14 cellular contexts compared by ENCODE assay signal in the genomic region with DNA sequence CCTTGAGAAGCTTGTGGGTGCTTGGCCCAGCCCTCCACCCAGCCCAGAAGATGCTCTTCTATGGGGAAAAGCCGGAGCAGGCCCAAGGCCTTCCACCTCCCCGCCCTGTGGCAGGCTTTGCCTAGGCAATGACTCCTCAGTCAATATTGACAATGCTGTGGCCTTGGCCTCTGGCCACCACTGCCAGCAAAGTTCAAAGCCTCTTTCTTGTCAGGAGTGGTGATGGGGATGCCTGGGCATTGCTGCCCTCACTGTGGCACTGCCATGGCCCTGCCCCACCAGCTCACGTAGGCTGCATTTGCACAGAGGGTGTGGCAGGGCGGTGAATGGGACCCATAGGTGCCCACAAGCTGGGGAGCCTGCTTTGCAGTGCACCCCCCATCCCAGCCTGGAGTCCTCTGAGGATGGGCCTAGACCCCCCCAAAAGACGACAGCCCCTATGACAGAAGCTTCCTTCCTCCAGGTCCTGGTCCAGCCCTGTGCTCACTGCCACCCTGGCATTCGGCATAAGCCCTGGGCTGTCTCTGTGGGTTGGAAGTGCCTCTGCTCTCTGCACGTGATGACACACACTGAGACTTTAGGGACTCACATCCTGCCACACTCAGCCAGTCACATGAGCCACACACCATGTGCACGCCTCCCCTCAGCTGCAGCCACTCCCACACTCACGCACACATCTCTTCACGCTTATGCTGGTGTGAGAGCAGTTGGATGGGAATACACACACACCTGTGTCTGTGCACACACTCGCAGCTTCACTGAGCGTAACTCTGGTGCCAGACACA. TPM values are rescaled to one million over a fixed set of nuclear protein-coding genes. Genes with fewer than 3 reads are reported as not detected.
A peak's percentile ranks its signal among the peaks of the same experiment; 100 is the strongest.
DNase-seq lines count a peak whose midpoint lies in the region; ATAC-seq and TF ChIP-seq lines count a peak whose summit lies in the region.
"Had no signal": no experiment of that assay in that cellular context is flagged by ENCODE, and none has a peak within 500 bp of the region (broad histone marks: within the 10 kb centered on the region; RNA-seq: fewer than 3 reads in every experiment).

No MANE protein-coding gene starts in this region.

- no peak for TF ChIP-seq POLR2A in breast epithelium (IDR thresholded peaks at IDR 0.05)

- no peaks in the 10 kb centered on the region for H3K27me3 ChIP-seq in breast epithelium
- H3K27me3 ChIP-seq in right atrium auricular region = no peaks in the 10 kb centered on the region

- no peak overlapping the region for H3K27ac Mint-ChIP-seq in MCF 10A (ENCODE audit: low read depth, unreplicated experiment)

- ATAC-seq in GM18517 (IDR thresholded peaks at IDR 0.05; ENCODE audit: unreplicated experiment) (no peak), HG03342 (IDR thresholded peaks at IDR 0.05; ENCODE audit: unreplicated experiment) (no peak)

- H3K9me3 Mint-ChIP-seq in MCF 10A (ENCODE audit: unreplicated experiment) = no peaks in the 10 kb centered on the region

- no peak overlapping the region for H3K27ac ChIP-seq in breast epithelium
- H3K27ac ChIP-seq in right atrium auricular region = no peak overlapping the region

- H3K4me3 Mint-ChIP-seq in MCF 10A (ENCODE audit: unreplicated experiment) = no peak overlapping the region

- POLR2A ChIA-PET in MCF 10A (lab: Yijun Ruan, JAX) = interaction anchor here (0.6 kb wide), 1 partner anchor 1484 kb away, joined by 4 read pairs; no protein-coding TSS in a partner anchor

- no TSS peak for BruUV-seq in MCF 10A (replicated peaks; lab: Mats Ljungman, UMichigan)

- no peak for TF ChIP-seq CTCF in breast epithelium (IDR thresholded peaks at IDR 0.05)
- no peak for TF ChIP-seq CTCF in MCF 10A (IDR thresholded peaks at IDR 0.05; ENCODE audit: unreplicated experiment)
- no peak for TF ChIP-seq CTCF in fibroblast of villous mesenchyme (IDR thresholded peaks at IDR 0.05; ENCODE audit: insufficient read depth, low read depth, low read length)
- TF ChIP-seq CTCF in right atrium auricular region (IDR thresholded peaks at IDR 0.05) = no peak

- no peaks in the 10 kb centered on the region for H3K36me3 Mint-ChIP-seq in MCF 10A (ENCODE audit: insufficient read depth, unreplicated experiment)

- no peaks in the 10 kb centered on the region for H3K27me3 Mint-ChIP-seq in MCF 10A (ENCODE audit: insufficient read depth, unreplicated experiment)

- intact Hi-C loops in breast epithelium (cut with DNase I; ENCODE audit: low total_unique reads) = no loop called here
- intact Hi-C loops in MCF 10A (cut with micrococcal nuclease) = no loop called here

- H3K4me3 ChIP-seq in breast epithelium (no peak overlapping the region), fibroblast of villous mesenchyme (ENCODE audit: low read depth, low read length) (no peak overlapping the region), right atrium auricular region (no peak overlapping the region)

- CTCF ChIA-PET in MCF 10A (lab: Yijun Ruan, JAX) = no interaction called here

- H3K9me3 ChIP-seq in breast epithelium (no peaks in the 10 kb centered on the region), right atrium auricular region (no peaks in the 10 kb centered on the region)

- H3K36me3 ChIP-seq in breast epithelium (no peaks in the 10 kb centered on the region), right atrium auricular region (no peaks in the 10 kb centered on the region)

- no peaks in the 10 kb centered on the region for H3K4me1 ChIP-seq in breast epithelium
- no peaks in the 10 kb centered on the region for H3K4me1 ChIP-seq in right atrium auricular region

- no peaks in the 10 kb centered on the region for H3K4me1 Mint-ChIP-seq in MCF 10A (ENCODE audit: insufficient read depth, unreplicated experiment)

- DNase-seq in breast epithelium (ENCODE audit: low spot score in 2 of 2) (peak; percentile 22 to 69), MCF 10A (ENCODE audit: unreplicated experiment) (no peak), NCI-H774 (lab: John Stamatoyannopoulos, UW) (peak; percentile 37), fibroblast of villous mesenchyme (ENCODE audit: low read depth) (peak; percentile 14), ureter (ENCODE audit: low spot score) (peak; percentile 63), right atrium auricular region (ENCODE audit: low spot score) (no peak)
- DNase-seq: activated effector memory CD4-positive, alpha-beta T cell treated with anti-CD3 and anti-CD28 coated beads, Interleukin-2, amount 50 U/mL, for 16 hours; NCI-H1694 treated with DMSO at 0.1 percent for 48 hours; OCI-M1; stimulated activated CD4-positive, alpha-beta T cell treated with anti-CD3 and anti-CD28 coated beads, Interleukin-4, amount 100 ng/mL, for 1 hour had no signal

RNA-seq across cellular contexts. Expression of a gene that starts 31.1 kb away (rescaled TPM):
- total RNA-seq in breast epithelium (not detected), MCF 10A (2022) (not detected in 2 replicates), fibroblast of villous mesenchyme (not detected in 2 replicates), ureter (1.4 TPM), right atrium auricular region (not detected)
- total RNA-seq: kidney epithelial cell, subcutaneous adipose tissue had no signal

RNA-seq across cellular contexts. Expression of a gene that starts 31.2 kb away (rescaled TPM):
- 10 to 100 TPM; 30.4 to 37.5 (median 30.5) TPM for total RNA-seq in breast epithelium
- total RNA-seq in MCF 10A (2022) = 52.5 and 58.4 TPM in 2 replicates
- total RNA-seq in fibroblast of villous mesenchyme = 25.0 and 27.4 TPM in 2 replicates
- 38.1 TPM for total RNA-seq in ureter
- total RNA-seq in right atrium auricular region = 100 to 1,000 TPM; 169 to 236 TPM

RNA-seq across cellular contexts. Expression of a gene that starts 38.0 kb away (rescaled TPM):
- total RNA-seq in breast epithelium (1 to 10 TPM; 1.8 to 9.8 (median 4.8) TPM), MCF 10A (2022) (0.26 TPM in 1 of 2 replicates, not detected in the other), fibroblast of villous mesenchyme (not detected in 2 replicates), ureter (5.7 TPM), right atrium auricular region (1 to 10 TPM; 2.8 to 3.2 TPM)

Comparison
In these comparisons a context has a peak if more than half of its experiments do, and no peak if none do; other contexts are left out.
1. DNase-seq: peak in breast epithelium (2 of 2), NCI-H774 (single experiment), fibroblast of villous mesenchyme (single experiment) and ureter (single experiment); none in MCF 10A (single experiment) and right atrium auricular region (single experiment).